In the genomic region with DNA sequence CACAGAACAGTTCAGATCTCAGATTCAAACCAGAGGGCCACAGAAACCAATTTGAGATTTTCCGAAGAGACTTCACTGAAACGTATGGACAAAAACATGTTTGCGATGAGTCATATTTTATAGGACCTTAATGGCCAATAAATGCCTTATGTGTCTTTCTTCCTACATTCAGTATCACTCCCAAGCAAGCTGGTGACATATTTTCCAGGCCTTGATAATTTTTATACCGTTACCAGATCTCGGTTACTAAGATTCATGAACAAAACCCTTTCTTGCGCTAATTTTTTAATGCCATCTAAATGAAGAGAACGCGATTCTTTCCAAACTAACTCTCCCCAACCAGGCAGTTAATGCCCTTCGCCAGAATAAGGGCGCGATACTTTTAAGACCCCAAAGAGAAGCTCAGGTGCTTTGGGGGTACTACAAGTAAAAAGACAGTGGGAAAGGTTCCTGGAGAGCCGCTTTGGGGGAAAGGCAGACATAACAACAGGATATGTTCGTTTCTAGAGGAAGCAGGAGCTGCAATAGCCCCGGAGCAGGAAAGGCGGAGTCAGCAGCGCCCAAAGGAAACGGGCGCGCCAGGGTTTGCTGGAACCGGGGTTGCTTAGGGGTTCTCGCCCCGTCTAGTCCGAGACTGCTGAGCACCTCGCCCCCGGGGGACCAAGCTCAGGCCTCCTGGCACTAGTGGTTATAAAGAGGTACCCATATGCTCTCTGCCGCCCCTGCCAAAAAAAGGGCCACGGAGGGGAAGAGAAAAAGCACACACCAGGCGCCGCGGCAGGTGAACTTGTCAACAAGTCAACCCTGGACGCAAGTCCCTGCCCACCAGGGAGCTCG, we compare ENCODE assay signal across 8 cellular contexts. TPM values are rescaled to one million over a fixed set of nuclear protein-coding genes. Genes with fewer than 3 reads are reported as not detected.
DNase-seq lines count a peak whose midpoint lies in the region; ATAC-seq and TF ChIP-seq lines count a peak whose summit lies in the region.

No MANE protein-coding gene starts in this region.

- peak overlapping the region; percentile 40; the same call in 1 of the 2 replicates for H2AFZ ChIP-seq in GM23338

- peaks cover 25% of the 10 kb centered on the region for H3K79me2 ChIP-seq in GM23338 (replicated peaks; ENCODE audit: insufficient read depth)

- peak; percentile 67 for DNase-seq in Daoy (ENCODE audit: low read depth)
- DNase-seq in GM23338 (ENCODE audit: low spot score): peak; percentile 51
- DNase-seq in NCI-H2081 treated with DMSO at 0.1 percent for 48 hours (lab: John Stamatoyannopoulos, UW): peak; percentile 28
- peak; percentile 65 for DNase-seq in activated CD8-positive, alpha-beta memory T cell treated with anti-CD3 and anti-CD28 coated beads, Interleukin-2, amount 50 U/mL, for 48 hours
- peak in 1 of 2 donors; percentile 36 for DNase-seq in foreskin keratinocyte
- DNase-seq in ecto neural progenitor cell (ENCODE audit: low spot score): no peak

- no peaks in the 10 kb centered on the region for H3K27me3 ChIP-seq in GM23338 (ENCODE audit: insufficient read depth)
- H3K27me3 ChIP-seq in foreskin keratinocyte: peaks cover 29% of the 10 kb centered on the region

- H3K9me3 Mint-ChIP-seq in GM23338: peaks cover 3% of the 10 kb centered on the region; the same call in 1 of the 3 replicates
- H3K9me3 Mint-ChIP-seq in nephron: peaks cover 2% of the 10 kb centered on the region

- H3K36me3 Mint-ChIP-seq in GM23338 (ENCODE audit: low read depth): peaks cover 11% of the 10 kb centered on the region
- H3K36me3 Mint-ChIP-seq in nephron (ENCODE audit: low read depth): no peaks in the 10 kb centered on the region

- TF ChIP-seq CTCF in GM23338 (conservative IDR thresholded peaks at IDR 0.05; ENCODE audit: low read depth in 2 of 2) (0 out of 4 replicates have a peak, but pooled peaks of 1 of the 2 experiments have one; percentile 11), foreskin keratinocyte (conservative IDR thresholded peaks at IDR 0.05) (no peak), nephron (IDR thresholded peaks at IDR 0.05; ENCODE audit: unreplicated experiment in 3 of 3) (no peak)

- no peaks in the 10 kb centered on the region for H3K36me3 ChIP-seq in GM23338 (ENCODE audit: insufficient read depth)

- peaks cover 28% of the 10 kb centered on the region for H3K4me1 Mint-ChIP-seq in GM23338
- peaks cover 6% of the 10 kb centered on the region for H3K4me1 Mint-ChIP-seq in nephron

- no peaks in the 10 kb centered on the region for H3F3A ChIP-seq in GM23338 (replicated peaks; ENCODE audit: low read depth)

- H3K9me2 ChIP-seq in GM23338 (ENCODE audit: insufficient read depth): peaks cover 11% of the 10 kb centered on the region; the same call in 1 of the 2 replicates

- H3K4me1 ChIP-seq in GM23338 (ENCODE audit: insufficient read depth) (peaks cover 22% of the 10 kb centered on the region; the same call in 1 of the 2 replicates), foreskin keratinocyte (no peaks in the 10 kb centered on the region)

- peak overlapping the region; percentile 75 for H3K4me2 ChIP-seq in GM23338

- peak overlapping the region; percentile 59 for H3K4me3 ChIP-seq in GM23338

- H3K27me3 Mint-ChIP-seq in GM23338 (ENCODE audit: insufficient read depth, low read depth, poor library complexity) (no peaks in the 10 kb centered on the region), nephron (ENCODE audit: low read depth) (peaks cover 38% of the 10 kb centered on the region)

- ATAC-seq in GM23338: peak; percentile 19
- ATAC-seq in foreskin keratinocyte: peak; percentile 56
- no peak for ATAC-seq in GM18861 (IDR thresholded peaks at IDR 0.05; ENCODE audit: unreplicated experiment)

- no peak overlapping the region for H3K27ac ChIP-seq in GM23338 (ENCODE audit: low read depth)
- no peak overlapping the region for H3K27ac ChIP-seq in foreskin keratinocyte

- H3K27ac Mint-ChIP-seq in GM23338 (peak overlapping the region; percentile 42; the same call in 1 of the 2 replicates), nephron (no peak overlapping the region)

- H3K4me3 Mint-ChIP-seq in GM23338 (peak overlapping the region; percentile 88), nephron (peak overlapping the region; percentile 85 to 89 (median 86))

- H4K20me1 ChIP-seq in GM23338 (replicated peaks; ENCODE audit: insufficient read depth): no peaks in the 10 kb centered on the region

TF ChIP-seq in GM23338, 12 proteins besides CTCF, POLR2A, EP300 and RAD21 (continues in another document):
- no peak for TF ChIP-seq STAT1 (IDR thresholded peaks at IDR 0.05; ENCODE audit: unreplicated experiment)
- TF ChIP-seq CREB1 (CRISPR knock-in tag; IDR thresholded peaks at IDR 0.05; ENCODE audit: low read depth): no peak
- TF ChIP-seq NANOG (IDR thresholded peaks at IDR 0.05; ENCODE audit: borderline replicate concordance): no peak
- no peak for TF ChIP-seq JUNB (IDR thresholded peaks at IDR 0.05; ENCODE audit: unreplicated experiment)
- no peak for TF ChIP-seq ZNF114 (CRISPR knock-in tag; IDR thresholded peaks at IDR 0.05)
- TF ChIP-seq, protein P1, sequence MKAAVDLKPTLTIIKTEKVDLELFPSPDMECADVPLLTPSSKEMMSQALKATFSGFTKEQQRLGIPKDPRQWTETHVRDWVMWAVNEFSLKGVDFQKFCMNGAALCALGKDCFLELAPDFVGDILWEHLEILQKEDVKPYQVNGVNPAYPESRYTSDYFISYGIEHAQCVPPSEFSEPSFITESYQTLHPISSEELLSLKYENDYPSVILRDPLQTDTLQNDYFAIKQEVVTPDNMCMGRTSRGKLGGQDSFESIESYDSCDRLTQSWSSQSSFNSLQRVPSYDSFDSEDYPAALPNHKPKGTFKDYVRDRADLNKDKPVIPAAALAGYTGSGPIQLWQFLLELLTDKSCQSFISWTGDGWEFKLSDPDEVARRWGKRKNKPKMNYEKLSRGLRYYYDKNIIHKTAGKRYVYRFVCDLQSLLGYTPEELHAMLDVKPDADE (IDR thresholded peaks at IDR 0.05): no peak
- TF ChIP-seq ZNF331 (CRISPR knock-in tag; IDR thresholded peaks at IDR 0.05; ENCODE audit: low read depth): no peak
- TF ChIP-seq, protein P2, sequence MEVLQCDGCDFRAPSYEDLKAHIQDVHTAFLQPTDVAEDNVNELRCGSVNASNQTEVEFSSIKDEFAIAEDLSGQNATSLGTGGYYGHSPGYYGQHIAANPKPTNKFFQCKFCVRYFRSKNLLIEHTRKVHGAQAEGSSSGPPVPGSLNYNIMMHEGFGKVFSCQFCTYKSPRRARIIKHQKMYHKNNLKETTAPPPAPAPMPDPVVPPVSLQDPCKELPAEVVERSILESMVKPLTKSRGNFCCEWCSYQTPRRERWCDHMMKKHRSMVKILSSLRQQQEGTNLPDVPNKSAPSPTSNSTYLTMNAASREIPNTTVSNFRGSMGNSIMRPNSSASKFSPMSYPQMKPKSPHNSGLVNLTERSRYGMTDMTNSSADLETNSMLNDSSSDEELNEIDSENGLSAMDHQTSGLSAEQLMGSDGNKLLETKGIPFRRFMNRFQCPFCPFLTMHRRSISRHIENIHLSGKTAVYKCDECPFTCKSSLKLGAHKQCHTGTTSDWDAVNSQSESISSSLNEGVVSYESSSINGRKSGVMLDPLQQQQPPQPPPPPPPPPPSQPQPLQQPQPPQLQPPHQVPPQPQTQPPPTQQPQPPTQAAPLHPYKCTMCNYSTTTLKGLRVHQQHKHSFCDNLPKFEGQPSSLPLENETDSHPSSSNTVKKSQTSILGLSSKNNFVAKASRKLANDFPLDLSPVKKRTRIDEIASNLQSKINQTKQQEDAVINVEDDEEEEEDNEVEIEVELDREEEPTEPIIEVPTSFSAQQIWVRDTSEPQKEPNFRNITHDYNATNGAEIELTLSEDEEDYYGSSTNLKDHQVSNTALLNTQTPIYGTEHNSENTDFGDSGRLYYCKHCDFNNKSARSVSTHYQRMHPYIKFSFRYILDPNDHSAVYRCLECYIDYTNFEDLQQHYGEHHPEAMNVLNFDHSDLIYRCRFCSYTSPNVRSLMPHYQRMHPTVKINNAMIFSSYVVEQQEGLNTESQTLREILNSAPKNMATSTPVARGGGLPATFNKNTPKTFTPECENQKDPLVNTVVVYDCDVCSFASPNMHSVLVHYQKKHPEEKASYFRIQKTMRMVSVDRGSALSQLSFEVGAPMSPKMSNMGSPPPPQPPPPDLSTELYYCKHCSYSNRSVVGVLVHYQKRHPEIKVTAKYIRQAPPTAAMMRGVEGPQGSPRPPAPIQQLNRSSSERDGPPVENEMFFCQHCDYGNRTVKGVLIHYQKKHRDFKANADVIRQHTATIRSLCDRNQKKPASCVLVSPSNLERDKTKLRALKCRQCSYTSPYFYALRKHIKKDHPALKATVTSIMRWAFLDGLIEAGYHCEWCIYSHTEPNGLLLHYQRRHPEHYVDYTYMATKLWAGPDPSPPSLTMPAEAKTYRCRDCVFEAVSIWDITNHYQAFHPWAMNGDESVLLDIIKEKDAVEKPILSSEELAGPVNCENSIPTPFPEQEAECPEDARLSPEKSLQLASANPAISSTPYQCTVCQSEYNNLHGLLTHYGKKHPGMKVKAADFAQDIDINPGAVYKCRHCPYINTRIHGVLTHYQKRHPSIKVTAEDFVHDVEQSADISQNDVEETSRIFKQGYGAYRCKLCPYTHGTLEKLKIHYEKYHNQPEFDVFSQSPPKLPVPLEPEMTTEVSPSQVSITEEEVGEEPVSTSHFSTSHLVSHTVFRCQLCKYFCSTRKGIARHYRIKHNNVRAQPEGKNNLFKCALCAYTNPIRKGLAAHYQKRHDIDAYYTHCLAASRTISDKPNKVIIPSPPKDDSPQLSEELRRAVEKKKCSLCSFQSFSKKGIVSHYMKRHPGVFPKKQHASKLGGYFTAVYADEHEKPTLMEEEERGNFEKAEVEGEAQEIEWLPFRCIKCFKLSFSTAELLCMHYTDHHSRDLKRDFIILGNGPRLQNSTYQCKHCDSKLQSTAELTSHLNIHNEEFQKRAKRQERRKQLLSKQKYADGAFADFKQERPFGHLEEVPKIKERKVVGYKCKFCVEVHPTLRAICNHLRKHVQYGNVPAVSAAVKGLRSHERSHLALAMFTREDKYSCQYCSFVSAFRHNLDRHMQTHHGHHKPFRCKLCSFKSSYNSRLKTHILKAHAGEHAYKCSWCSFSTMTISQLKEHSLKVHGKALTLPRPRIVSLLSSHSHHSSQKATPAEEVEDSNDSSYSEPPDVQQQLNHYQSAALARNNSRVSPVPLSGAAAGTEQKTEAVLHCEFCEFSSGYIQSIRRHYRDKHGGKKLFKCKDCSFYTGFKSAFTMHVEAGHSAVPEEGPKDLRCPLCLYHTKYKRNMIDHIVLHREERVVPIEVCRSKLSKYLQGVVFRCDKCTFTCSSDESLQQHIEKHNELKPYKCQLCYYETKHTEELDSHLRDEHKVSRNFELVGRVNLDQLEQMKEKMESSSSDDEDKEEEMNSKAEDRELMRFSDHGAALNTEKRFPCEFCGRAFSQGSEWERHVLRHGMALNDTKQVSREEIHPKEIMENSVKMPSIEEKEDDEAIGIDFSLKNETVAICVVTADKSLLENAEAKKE (CRISPR knock-in tag; IDR thresholded peaks at IDR 0.05): no peak
- TF ChIP-seq EZH2 (IDR thresholded peaks at IDR 0.05; ENCODE audit: low read depth, unreplicated experiment): no peak

RNA-seq across cellular contexts. Expression of a gene that starts 0.9 kb away (rescaled TPM):
- 15.1 and 18.1 TPM in 2 replicates for total RNA-seq in Daoy (2014; rRNA removed; shearing (Covaris generic))
- total RNA-seq in GM23338 (2014; rRNA removed; shearing (Covaris generic)): 37.3 and 45.2 TPM in 2 replicates
- polyA plus RNA-seq in GM23338 (2016; fragmentation: Nextera tagmentation; extraction: Ambion mirVana) (75.4 and 83.7 TPM in 2 replicates), foreskin keratinocyte (1.4 and 2.6 TPM in 2 replicates)
- 1.5 and 4.2 TPM in 2 replicates for total RNA-seq in foreskin keratinocyte
